ENCODE assay signal across 13 cellular contexts in genomic region chr17:75061055-75061438, GRCh38. TPM values are rescaled to one million over a fixed set of nuclear protein-coding genes. Genes with fewer than 3 reads are reported as not detected.
"Had no signal": no experiment of that assay in that cellular context is flagged by ENCODE, and none has a peak within 500 bp of the region (broad histone marks: within the 10 kb centered on the region; RNA-seq: fewer than 3 reads in every experiment).

No MANE protein-coding gene starts in this region.

- H3K27ac ChIP-seq: prostate gland, right lobe of liver had no signal

- H3K4me1 ChIP-seq: prostate gland had no signal

- ATAC-seq: activated T-cell treated with anti-CD3 and anti-CD28 coated beads, Interleukin-2, amount 50 U/mL, for 72 hours; stimulated activated naive B cell treated with anti-CD40 and anti-IgM and Interleukin-4, amounts not matched to agents 10 μg/mL and 1 μg/mL and 100 μg/mL, for 72 hours had no signal

- H3K4me3 ChIP-seq: lung, prostate gland, right lobe of liver, tibial artery had no signal

- DNase-seq: activated CD4-positive, alpha-beta T cell treated with anti-CD3 and anti-CD28 coated beads, Interleukin-2, amount 50 U/mL, for 4 hours; activated effector memory CD4-positive, alpha-beta T cell treated with anti-CD3 and anti-CD28 coated beads, Interleukin-2, amount 50 U/mL, for 16 hours; activated T-cell treated with anti-CD3 and anti-CD28 coated beads, Interleukin-2, amount 50 U/mL, for 72 hours; effector CD8-positive, alpha-beta T cell; glutamatergic neuron; midbrain; stimulated activated naive B cell treated with anti-CD40 and anti-IgM and Interleukin-4, amounts not matched to agents 10 μg/mL and 1 μg/mL and 100 μg/mL, for 72 hours; SW 1271; tibial artery had no signal

- H3K27me3 ChIP-seq: right lobe of liver, tibial artery had no signal

- H3K9me3 ChIP-seq: prostate gland, right lobe of liver, tibial artery had no signal

RNA-seq across cellular contexts. Expression of gene SLC16A5, which starts 26.7 kb away (rescaled TPM):
- polyA plus RNA-seq: neural cell had no signal
